8 cellular contexts compared by ENCODE assay signal in the genomic region with DNA sequence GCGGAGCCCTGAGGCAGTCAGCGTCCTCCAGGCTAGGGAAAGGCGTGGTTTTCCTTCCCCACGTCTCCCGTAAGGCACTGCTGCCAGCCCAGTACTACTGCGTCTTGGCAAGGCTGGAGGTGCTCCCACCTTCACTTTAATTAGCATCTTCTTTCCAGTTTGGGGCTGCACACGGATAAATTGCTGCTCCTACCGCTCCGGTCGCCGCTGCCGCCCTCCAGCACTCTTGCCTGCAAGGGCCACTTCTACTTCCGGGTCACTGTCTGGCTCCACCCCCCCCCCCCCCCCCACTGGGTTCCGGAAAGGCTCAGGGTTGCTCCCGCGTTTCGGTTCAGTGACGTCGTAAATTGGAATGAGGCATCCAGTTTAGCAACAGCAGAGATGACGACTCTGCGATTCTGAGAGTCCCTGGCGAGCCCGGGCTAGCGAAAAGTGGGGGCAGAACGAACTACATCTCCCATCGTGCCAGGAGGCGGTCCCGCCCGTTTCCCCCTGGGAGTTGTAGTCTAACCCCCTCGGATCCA. TPM values are rescaled to one million over a fixed set of nuclear protein-coding genes. Genes with fewer than 3 reads are reported as not detected.
A peak's percentile ranks its signal among the peaks of the same experiment; 100 is the strongest.
DNase-seq lines count a peak whose midpoint lies in the region; ATAC-seq lines count a peak whose summit lies in the region.

Gene NEDD8 (minus strand): TSS at position 247 of the 524 bp plus-strand sequence. CDS start 100 bp downstream, at position 147.

- peak within 1 kb of the TSS; percentile 96 for H3K27ac ChIP-seq in HUES48 (ENCODE audit: low read depth, low read length)

- H3K27me3 ChIP-seq in HUES48 (ENCODE audit: control insufficient read depth, insufficient read depth, low read length): no peaks in the 10 kb centered on the region
- H3K27me3 ChIP-seq in NT2/D1 (ENCODE audit: insufficient read depth, insufficient read length): no peaks in the 10 kb centered on the region
- no peaks in the 10 kb centered on the region for H3K27me3 ChIP-seq in endocrine pancreas (ENCODE audit: control insufficient read depth, insufficient read depth, low read length)

- H3K27ac Mint-ChIP-seq in activated CD8-positive, alpha-beta memory T cell treated with anti-CD3 and anti-CD28 coated beads, Interleukin-2, amount 10 ng/mL, durations not matched to agents 7 days and 5 days: peak within 1 kb of the TSS; percentile 95

- CTCF ChIA-PET in activated CD8-positive, alpha-beta memory T cell treated with anti-CD3 and anti-CD28 coated beads, Interleukin-2, amount 10 ng/mL, durations not matched to agents 7 days and 5 days (lab: Charles Lee): interaction anchor here (1.0 to 21.6 kb wide), 4 partner anchors 10 to 101 kb away, joined by 3 to 541 read pairs (median 14); partner anchors contain the start of genes CIDEB, DHRS1, IRF9 and LTB4R

- H3K4me1 ChIP-seq in HUES48 (ENCODE audit: control insufficient read depth, insufficient read depth, low read length) (peaks cover 11% of the 10 kb centered on the region), NT2/D1 (ENCODE audit: insufficient read depth, insufficient read length) (no peaks in the 10 kb centered on the region), endocrine pancreas (ENCODE audit: control insufficient read depth, insufficient read depth, low read length) (no peaks in the 10 kb centered on the region)

- H3K4me1 Mint-ChIP-seq in activated CD8-positive, alpha-beta memory T cell treated with anti-CD3 and anti-CD28 coated beads, Interleukin-2, amount 10 ng/mL, durations not matched to agents 7 days and 5 days: peaks cover 53% of the 10 kb centered on the region

- H3K36me3 ChIP-seq in HUES48 (ENCODE audit: control insufficient read depth, insufficient read depth, low read length) (peaks cover 37% of the 10 kb centered on the region), NT2/D1 (ENCODE audit: insufficient read depth, insufficient read length, low read length) (peaks cover 47% of the 10 kb centered on the region), endocrine pancreas (ENCODE audit: control insufficient read depth, insufficient read depth, low read length) (no peaks in the 10 kb centered on the region)

- peaks cover 29% of the 10 kb centered on the region for H3K36me3 Mint-ChIP-seq in activated CD8-positive, alpha-beta memory T cell treated with anti-CD3 and anti-CD28 coated beads, Interleukin-2, amount 10 ng/mL, durations not matched to agents 7 days and 5 days

- DNase-seq in COLO829 (ENCODE audit: low spot score): peak; percentile 94
- DNase-seq in NT2/D1 (ENCODE audit: low read depth, low spot score): peak; percentile 70
- DNase-seq in activated CD8-positive, alpha-beta memory T cell treated with anti-CD3 and anti-CD28 coated beads, Interleukin-2, amount 10 ng/mL, durations not matched to agents 7 days and 5 days: peak; percentile 94
- peak; percentile 96 for DNase-seq in mesenteric fat pad (ENCODE audit: low spot score)
- peak; percentile 75 for DNase-seq in stimulated activated CD8-positive, alpha-beta memory T cell treated with anti-CD3 and anti-CD28 coated beads, Interleukin-15, amount 100 ng/mL, for 1 hour (ENCODE audit: low read depth)

- H3K9ac ChIP-seq in HUES48 (ENCODE audit: low read depth, low read length) (peak within 1 kb of the TSS; percentile 78), NT2/D1 (ENCODE audit: insufficient read length, low read depth) (peak within 1 kb of the TSS; percentile 95), endocrine pancreas (ENCODE audit: control insufficient read depth, insufficient read depth, low read length) (peak within 1 kb of the TSS; percentile 88)

- H3K9me3 ChIP-seq in HUES48 (ENCODE audit: control insufficient read depth, insufficient read depth, low read length) (no peaks in the 10 kb centered on the region), NT2/D1 (ENCODE audit: insufficient read depth, low read length) (no peaks in the 10 kb centered on the region), endocrine pancreas (ENCODE audit: control insufficient read depth, low read length) (no peaks in the 10 kb centered on the region)

- ATAC-seq in GM21390 (IDR thresholded peaks at IDR 0.05; ENCODE audit: unreplicated experiment): peak; percentile 78
- ATAC-seq in activated CD8-positive, alpha-beta memory T cell treated with anti-CD3 and anti-CD28 coated beads, Interleukin-2, amount 10 ng/mL, durations not matched to agents 7 days and 5 days: peak; percentile 85

- peak within 1 kb of the TSS; percentile 84 for H3K4me3 Mint-ChIP-seq in activated CD8-positive, alpha-beta memory T cell treated with anti-CD3 and anti-CD28 coated beads, Interleukin-2, amount 10 ng/mL, durations not matched to agents 7 days and 5 days

- H3K27me3 Mint-ChIP-seq in activated CD8-positive, alpha-beta memory T cell treated with anti-CD3 and anti-CD28 coated beads, Interleukin-2, amount 10 ng/mL, durations not matched to agents 7 days and 5 days: no peaks in the 10 kb centered on the region

- H3K4me3 ChIP-seq in HUES48 (ENCODE audit: low read depth, low read length): peak within 1 kb of the TSS; percentile 97
- H3K4me3 ChIP-seq in NT2/D1 (ENCODE audit: insufficient read length, low read depth): peak within 1 kb of the TSS; percentile 92
- H3K4me3 ChIP-seq in endocrine pancreas (ENCODE audit: control insufficient read depth, insufficient read depth, low read length): peak within 1 kb of the TSS; percentile 80

- no peaks in the 10 kb centered on the region for H3K9me3 Mint-ChIP-seq in activated CD8-positive, alpha-beta memory T cell treated with anti-CD3 and anti-CD28 coated beads, Interleukin-2, amount 10 ng/mL, durations not matched to agents 7 days and 5 days (ENCODE audit: low read depth)

RNA-seq across cellular contexts. Expression of gene NEDD8, which starts in this region (rescaled TPM):
- total RNA-seq in activated CD8-positive, alpha-beta memory T cell treated with anti-CD3 and anti-CD28 coated beads, Interleukin-2, amount 10 ng/mL, durations not matched to agents 7 days and 5 days: 100 to 1,000 TPM; 181 to 205 TPM
- total RNA-seq in mesenteric fat pad: 169 TPM

Comparison
In these comparisons a context has a peak if more than half of its experiments do, and no peak if none do; other contexts are left out.
1. Peak in every context shown above with its lines: DNase-seq, ATAC-seq, H3K4me3 ChIP-seq and H3K27ac ChIP-seq.